Comparison of ENCODE assay signal across 8 cellular contexts in genomic region chr14:101961011-101961721, GRCh38. TPM values are rescaled to one million over a fixed set of nuclear protein-coding genes. Genes with fewer than 3 reads are reported as not detected.
A peak's percentile ranks its signal among the peaks of the same experiment; 100 is the strongest.
DNase-seq lines count a peak whose midpoint lies in the region; ATAC-seq and TF ChIP-seq lines count a peak whose summit lies in the region.

No MANE protein-coding gene starts in this region.

- no peak for ATAC-seq in GM18519 (IDR thresholded peaks at IDR 0.05; ENCODE audit: low FRiP score, unreplicated experiment)

- H3K79me2 ChIP-seq in H9 (ENCODE audit: insufficient read depth, low read length): peaks cover 8% of the 10 kb centered on the region; the same call in 1 of the 2 replicates

- no peak overlapping the region for H2AK5ac ChIP-seq in H9 (ENCODE audit: insufficient read length, low read length)

- no peak overlapping the region for H3K4ac ChIP-seq in H9 (ENCODE audit: low read depth, low read length)

- TF ChIP-seq CTCF in AG10803 (conservative IDR thresholded peaks at IDR 0.05; ENCODE audit: low read length) (peak; percentile 92), H9 (conservative IDR thresholded peaks at IDR 0.05) (peak; percentile 94)

- peaks cover 4% of the 10 kb centered on the region; the same call in 1 of the 2 replicates for H3K27me3 ChIP-seq in H9 (ENCODE audit: insufficient read depth, low read length)

- DNase-seq in AG10803 (ENCODE audit: low read depth): peak; percentile 77
- peak; percentile 89 for DNase-seq in H9
- DNase-seq in NCI-H524 (lab: John Stamatoyannopoulos, UW): peak; percentile 86 to 93
- DNase-seq in activated CD4-positive, alpha-beta T cell treated with anti-CD3 and anti-CD28 coated beads for 1 hour: peak; percentile 61
- DNase-seq in central memory CD4-positive, alpha-beta T cell: peak; percentile 63
- peak; percentile 76 for DNase-seq in kidney glomerular epithelial cell (lab: John Stamatoyannopoulos, UW)
- peak; percentile 61 for DNase-seq in stimulated activated CD4-positive, alpha-beta T cell treated with anti-CD3 and anti-CD28 coated beads, Interleukin-2, amount 100 ng/mL, for 4 hours (ENCODE audit: low read depth)

- no peak overlapping the region for H2BK15ac ChIP-seq in H9 (ENCODE audit: low read depth, low read length)

- no peak overlapping the region for H2BK20ac ChIP-seq in H9 (ENCODE audit: low read depth, low read length, poor library complexity, severe bottlenecking)

- H3K9ac ChIP-seq in H9 (ENCODE audit: extremely low read depth, insufficient read length, low read length): no peak overlapping the region

- no peak overlapping the region for H4K91ac ChIP-seq in H9 (ENCODE audit: insufficient read length, low read depth, low read length)

- H3K27me3 Mint-ChIP-seq in H9 (ENCODE audit: low read depth): peaks cover 43% of the 10 kb centered on the region

- H2AFZ ChIP-seq in H9 (ENCODE audit: low read length): no peak overlapping the region

- H3K4me3 ChIP-seq in AG10803 (ENCODE audit: low read length): no peak overlapping the region

- no peak overlapping the region for H2BK12ac ChIP-seq in H9 (ENCODE audit: insufficient read length, low read depth, low read length)

- no peak overlapping the region for H4K5ac ChIP-seq in H9 (ENCODE audit: insufficient read length, low read depth, low read length)

- H3K27ac Mint-ChIP-seq in H9: no peak overlapping the region

- WGBS in H9 (ENCODE audit: extremely low coverage, insufficient read length, low lambda C conversion rate): no CpG with 5 or more reads among the region's 19 CpGs

- H3K4me3 Mint-ChIP-seq in H9: no peak overlapping the region; a peak in 1 of 5 replicates

- no peak overlapping the region for H3K18ac ChIP-seq in H9 (ENCODE audit: insufficient read length, low read depth, low read length)

- no peaks in the 10 kb centered on the region for H3K9me3 ChIP-seq in H9 (ENCODE audit: control insufficient read depth, low read depth, low read length)

- H2BK120ac ChIP-seq in H9 (ENCODE audit: low read depth, low read length, poor library complexity, severe bottlenecking): no peak overlapping the region

- H3K4me2 ChIP-seq in H9 (ENCODE audit: insufficient read depth, insufficient read length, low read length): no peak overlapping the region

- H3K14ac ChIP-seq in H9 (ENCODE audit: insufficient read depth, low read length): no peak overlapping the region

- no peak overlapping the region for H3K23ac ChIP-seq in H9 (ENCODE audit: insufficient read length, low read depth, low read length)

- no peaks in the 10 kb centered on the region for H3K79me1 ChIP-seq in H9 (ENCODE audit: insufficient read depth, low read depth, low read length, poor library complexity, severe bottlenecking)

- H4K8ac ChIP-seq in H9 (replicated peaks; ENCODE audit: insufficient read length, low read depth, low read length): no peak overlapping the region

- no peak overlapping the region for H3K56ac ChIP-seq in H9 (ENCODE audit: insufficient read length, low read depth, low read length)

- H3K9me3 Mint-ChIP-seq in H9: no peaks in the 10 kb centered on the region; a peak in 1 of 5 replicates

- H3T11ph ChIP-seq in H9 (ENCODE audit: low read length): no peak overlapping the region

- H3K23me2 ChIP-seq in H9 (ENCODE audit: insufficient read length, low read depth, low read length, poor library complexity, severe bottlenecking): peaks cover 14% of the 10 kb centered on the region

- peaks cover 18 to 23% of the 10 kb centered on the region in 2 experiments for H3K4me1 Mint-ChIP-seq in H9

- no peak overlapping the region for H3K27ac ChIP-seq in H9 (ENCODE audit: insufficient read length, low read depth, low read length)

- H3K4me1 ChIP-seq in H9 (ENCODE audit: insufficient read depth, low read length): no peaks in the 10 kb centered on the region

- H3K36me3 Mint-ChIP-seq in H9 (ENCODE audit: insufficient read depth in 1 of 3, low read depth in 3 of 3): no peaks in the 10 kb centered on the region

- no peaks in the 10 kb centered on the region for H4K20me1 ChIP-seq in H9 (ENCODE audit: control insufficient read depth, insufficient read depth, insufficient read length)

- H2BK5ac ChIP-seq in H9 (ENCODE audit: insufficient read length, low read length): no peak overlapping the region

RNA-seq across cellular contexts. Expression of gene DYNC1H1, which starts 3.2 kb away (rescaled TPM):
- total RNA-seq in H9 (2021): 319 and 359 TPM in 2 replicates
